17 cellular contexts compared by ENCODE assay signal in genomic region chr1:67174716-67175284, GRCh38. TPM values are rescaled to one million over a fixed set of nuclear protein-coding genes. Genes with fewer than 3 reads are reported as not detected.
DNase-seq lines count a peak whose midpoint lies in the region; ATAC-seq lines count a peak whose summit lies in the region.
"Had no signal": no experiment of that assay in that cellular context is flagged by ENCODE, and none has a peak within 500 bp of the region (broad histone marks: within the 10 kb centered on the region; RNA-seq: fewer than 3 reads in every experiment).

No MANE protein-coding gene starts in this region.

- peaks cover 14% of the 10 kb centered on the region for H3K36me3 Mint-ChIP-seq in activated naive CD8-positive, alpha-beta T cell treated with anti-CD3 and anti-CD28 coated beads for 36 hours
- H3K36me3 Mint-ChIP-seq: CD14-positive monocyte had no signal

- ATAC-seq in activated CD4-positive, CD25-positive, alpha-beta regulatory T cell treated with anti-CD3 and anti-CD28 coated beads, Interleukin-2, amount 50 U/mL, for 24 hours, result peak; percentile 66 to 70
- ATAC-seq in GM21381 (IDR thresholded peaks at IDR 0.05; ENCODE audit: unreplicated experiment) (peak; percentile 55), HG03039 (IDR thresholded peaks at IDR 0.05; ENCODE audit: unreplicated experiment) (peak; percentile 52), GM19467 (IDR thresholded peaks at IDR 0.05; ENCODE audit: unreplicated experiment) (no peak)

- H3K9me3 Mint-ChIP-seq in activated naive CD8-positive, alpha-beta T cell treated with anti-CD3 and anti-CD28 coated beads for 36 hours, result peaks cover 8% of the 10 kb centered on the region
- H3K9me3 Mint-ChIP-seq: activated B cell treated with CpG ODN at 0.5 μM for 24 hours had no signal

- H3K27ac Mint-ChIP-seq in activated naive CD8-positive, alpha-beta T cell treated with anti-CD3 and anti-CD28 coated beads for 36 hours, result peak overlapping the region; percentile 82
- H3K27ac Mint-ChIP-seq: activated B cell treated with CpG ODN at 0.5 μM for 24 hours had no signal

- no peak for DNase-seq in activated CD4-positive, CD25-positive, alpha-beta regulatory T cell treated with anti-CD3 and anti-CD28 coated beads, Interleukin-2, amount 50 U/mL, for 72 hours
- peak; percentile 7 for DNase-seq in activated naive CD8-positive, alpha-beta T cell treated with anti-CD3 and anti-CD28 coated beads for 36 hours
- DNase-seq in NOMO-1 treated with DMSO at 0.1 percent for 48 hours (lab: John Stamatoyannopoulos, UW; ENCODE audit: unreplicated experiment), result no peak
- DNase-seq in NCI-H2227 (lab: John Stamatoyannopoulos, UW; ENCODE audit: unreplicated experiment), result no peak
- DNase-seq: activated B cell treated with CpG ODN at 0.5 μM for 24 hours; activated effector memory CD4-positive, alpha-beta T cell treated with Interleukin-2 at 50 U/mL for 16 hours; caudate nucleus; DND-41; foreskin fibroblast; NCI-H524 treated with DMSO at 0.1 percent for 48 hours had no signal

- no peaks in the 10 kb centered on the region for H3K27me3 Mint-ChIP-seq in activated naive CD8-positive, alpha-beta T cell treated with anti-CD3 and anti-CD28 coated beads for 36 hours

- H3K4me1 Mint-ChIP-seq in activated naive CD8-positive, alpha-beta T cell treated with anti-CD3 and anti-CD28 coated beads for 36 hours, result peaks cover 51% of the 10 kb centered on the region
- H3K4me1 Mint-ChIP-seq: activated B cell treated with CpG ODN at 0.5 μM for 24 hours, CD14-positive monocyte had no signal

- H3K4me3 Mint-ChIP-seq in activated naive CD8-positive, alpha-beta T cell treated with anti-CD3 and anti-CD28 coated beads for 36 hours, result no peak overlapping the region
- H3K4me3 Mint-ChIP-seq: activated B cell treated with CpG ODN at 0.5 μM for 24 hours, CD14-positive monocyte had no signal

RNA-seq across cellular contexts. Expression of gene IL23R, which starts 8.5 kb away (rescaled TPM):
- total RNA-seq in activated naive CD8-positive, alpha-beta T cell treated with anti-CD3 and anti-CD28 coated beads for 36 hours, result under 1 TPM in 1 of 2 experiments, not detected in 1; 0.08 TPM
- total RNA-seq: activated B cell treated with CpG ODN at 0.5 μM for 24 hours, lung microvascular endothelial cell, subcutaneous adipose tissue had no signal

RNA-seq across cellular contexts. Expression of gene C1orf141, which starts 40.0 kb away (rescaled TPM):
- total RNA-seq in activated naive CD8-positive, alpha-beta T cell treated with anti-CD3 and anti-CD28 coated beads for 36 hours, result not detected
- total RNA-seq: activated B cell treated with CpG ODN at 0.5 μM for 24 hours, lung microvascular endothelial cell had no signal
